ENCODE assay signal across 1 cellular context in the genomic region with DNA sequence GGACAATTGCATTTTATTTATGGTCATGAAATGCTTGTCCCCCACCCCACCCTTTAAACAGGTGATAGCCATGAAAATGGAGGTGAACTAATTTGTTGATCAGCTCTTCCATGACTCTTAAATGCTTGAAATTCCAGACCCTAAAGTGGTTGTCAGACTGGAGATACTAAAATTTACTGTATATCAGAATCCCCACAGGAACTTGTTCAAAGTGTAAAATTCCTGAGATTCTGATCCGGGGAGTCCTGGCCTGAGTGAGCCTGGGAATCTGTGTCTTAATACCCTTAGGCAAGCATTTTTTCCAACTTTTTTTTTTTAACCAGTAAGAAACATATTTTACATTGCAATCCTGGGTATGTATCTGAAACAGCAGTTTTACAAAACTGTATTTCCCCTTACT.
A peak's percentile ranks its signal among the peaks of the same experiment; 100 is the strongest.
TF ChIP-seq lines count a peak whose summit lies in the region.

No MANE protein-coding gene starts in this region.

TF ChIP-seq in IMR-90, 13 proteins besides CTCF, POLR2A, EP300 and RAD21:
- TF ChIP-seq, protein P1, sequence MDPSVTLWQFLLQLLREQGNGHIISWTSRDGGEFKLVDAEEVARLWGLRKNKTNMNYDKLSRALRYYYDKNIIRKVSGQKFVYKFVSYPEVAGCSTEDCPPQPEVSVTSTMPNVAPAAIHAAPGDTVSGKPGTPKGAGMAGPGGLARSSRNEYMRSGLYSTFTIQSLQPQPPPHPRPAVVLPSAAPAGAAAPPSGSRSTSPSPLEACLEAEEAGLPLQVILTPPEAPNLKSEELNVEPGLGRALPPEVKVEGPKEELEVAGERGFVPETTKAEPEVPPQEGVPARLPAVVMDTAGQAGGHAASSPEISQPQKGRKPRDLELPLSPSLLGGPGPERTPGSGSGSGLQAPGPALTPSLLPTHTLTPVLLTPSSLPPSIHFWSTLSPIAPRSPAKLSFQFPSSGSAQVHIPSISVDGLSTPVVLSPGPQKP (IDR thresholded peaks at IDR 0.05; ENCODE audit: borderline replicate concordance, low read depth, low read length), result no peak
- TF ChIP-seq MAFK (IDR thresholded peaks at IDR 0.05; ENCODE audit: low read depth, low read length) (peak; percentile 87), RCOR1 (IDR thresholded peaks at IDR 0.05; ENCODE audit: insufficient replicate concordance, low read length) (no peak), NFE2L2 (IDR thresholded peaks at IDR 0.05; ENCODE audit: low read depth, low read length) (no peak)
- TF ChIP-seq, protein P2, sequence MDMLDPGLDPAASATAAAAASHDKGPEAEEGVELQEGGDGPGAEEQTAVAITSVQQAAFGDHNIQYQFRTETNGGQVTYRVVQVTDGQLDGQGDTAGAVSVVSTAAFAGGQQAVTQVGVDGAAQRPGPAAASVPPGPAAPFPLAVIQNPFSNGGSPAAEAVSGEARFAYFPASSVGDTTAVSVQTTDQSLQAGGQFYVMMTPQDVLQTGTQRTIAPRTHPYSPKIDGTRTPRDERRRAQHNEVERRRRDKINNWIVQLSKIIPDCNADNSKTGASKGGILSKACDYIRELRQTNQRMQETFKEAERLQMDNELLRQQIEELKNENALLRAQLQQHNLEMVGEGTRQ (IDR thresholded peaks at IDR 0.05; ENCODE audit: low read depth, low read length), result no peak
